9 cellular contexts compared by ENCODE assay signal in the genomic region with DNA sequence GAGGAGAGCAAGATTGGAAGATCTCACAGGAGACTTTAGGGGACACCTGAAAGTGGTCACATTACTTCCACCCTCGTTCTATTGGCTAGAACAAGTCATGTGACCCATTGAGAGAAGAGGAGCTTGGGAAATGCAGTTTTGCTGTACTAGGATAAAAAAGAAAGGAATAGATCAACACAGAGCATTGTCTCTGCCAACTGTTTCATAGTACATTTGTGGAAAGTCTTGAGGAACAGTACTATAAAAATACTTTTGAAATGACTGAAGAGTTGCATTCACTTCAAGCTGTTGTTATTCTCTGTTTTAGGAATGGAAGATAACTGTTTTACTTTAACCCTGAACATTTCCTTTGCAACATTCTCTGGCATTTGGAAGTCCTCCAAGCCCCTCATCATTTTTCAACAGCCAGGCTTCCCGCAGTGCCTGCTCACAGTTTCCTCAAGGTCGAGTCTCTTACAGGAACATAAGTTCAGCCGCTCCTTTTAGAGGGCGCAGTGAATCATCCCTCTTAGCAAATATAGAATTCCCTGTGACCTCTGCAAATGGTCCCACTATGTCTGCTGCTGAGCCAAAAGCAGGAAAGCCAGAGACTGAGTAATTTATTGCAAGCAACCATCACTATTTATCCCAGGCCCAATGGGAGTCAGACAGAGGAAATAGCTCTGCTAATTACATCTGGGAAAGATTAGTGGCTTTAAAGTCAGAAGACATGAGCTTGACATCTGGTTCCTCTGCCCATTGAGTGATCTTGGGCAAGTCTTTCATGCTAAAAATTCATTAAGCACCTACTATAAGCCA. TPM values are rescaled to one million over a fixed set of nuclear protein-coding genes. Genes with fewer than 3 reads are reported as not detected.
DNase-seq lines count a peak whose midpoint lies in the region; ATAC-seq and TF ChIP-seq lines count a peak whose summit lies in the region.
"Had no signal": no experiment of that assay in that cellular context is flagged by ENCODE, and none has a peak within 500 bp of the region (broad histone marks: within the 10 kb centered on the region; RNA-seq: fewer than 3 reads in every experiment).

No MANE protein-coding gene starts in this region.

- intact Hi-C loops in posterior cingulate gyrus (cut with DNase I): no loop called here

- H3K27me3 Mint-ChIP-seq in osteocyte (ENCODE audit: unreplicated experiment): peaks cover 2% of the 10 kb centered on the region

- H3K27ac ChIP-seq in SJSA1: no peak overlapping the region; the same call in 1 of the 2 replicates

- H3K4me3 ChIP-seq in SJSA1 (no peak overlapping the region), fibroblast of villous mesenchyme (ENCODE audit: low read depth, low read length) (no peak overlapping the region)

- no peaks in the 10 kb centered on the region for H3K9me3 ChIP-seq in SJSA1 (replicated peaks)

- DNase-seq in AG09319 (ENCODE audit: extremely low read depth, low read depth) (peak; percentile 92), SJSA1 (ENCODE audit: low read depth in 1 of 2, low spot score in 2 of 2) (peak; percentile 45 to 56), fibroblast of villous mesenchyme (ENCODE audit: low read depth) (peak; percentile 98), osteocyte (ENCODE audit: extremely low spot score, unreplicated experiment) (peak; percentile 89), RPMI8226 (no peak), posterior cingulate gyrus (no peak), NCI-H1092 (lab: John Stamatoyannopoulos, UW) (no peak)
- DNase-seq: activated CD4-positive, CD25-positive, alpha-beta regulatory T cell had no signal

- no peak for ATAC-seq in HG02981 (IDR thresholded peaks at IDR 0.05; ENCODE audit: unreplicated experiment)

- no peaks in the 10 kb centered on the region for H3K36me3 ChIP-seq in SJSA1

- no peaks in the 10 kb centered on the region for H3K9me3 Mint-ChIP-seq in osteocyte (ENCODE audit: unreplicated experiment)

- H3K36me3 Mint-ChIP-seq in osteocyte (ENCODE audit: unreplicated experiment): no peaks in the 10 kb centered on the region

- peaks cover 13% of the 10 kb centered on the region for H3K4me1 ChIP-seq in SJSA1 (replicated peaks)

- H3K4me3 Mint-ChIP-seq in osteocyte (ENCODE audit: unreplicated experiment): peak overlapping the region; percentile 27

- H3K27ac Mint-ChIP-seq in osteocyte (ENCODE audit: unreplicated experiment): peak overlapping the region; percentile 86

- TF ChIP-seq CTCF in AG09319 (IDR thresholded peaks at IDR 0.05; ENCODE audit: low read depth, low read length) (no peak), fibroblast of villous mesenchyme (IDR thresholded peaks at IDR 0.05; ENCODE audit: insufficient read depth, low read depth, low read length) (no peak), osteocyte (IDR thresholded peaks at IDR 0.05) (no peak)

- no peaks in the 10 kb centered on the region for H3K27me3 ChIP-seq in SJSA1 (replicated peaks)

- H3K4me1 Mint-ChIP-seq in osteocyte (ENCODE audit: unreplicated experiment): peaks cover 21% of the 10 kb centered on the region

RNA-seq across cellular contexts. Expression of gene MRPL32, which starts 40.7 kb away (rescaled TPM):
- total RNA-seq in SJSA1 (2014; rRNA removed; shearing (Covaris generic)): 91.4 and 141 TPM in 2 replicates
- total RNA-seq in fibroblast of villous mesenchyme (40.3 and 46.6 TPM in 2 replicates), osteocyte (46.5 and 49.0 TPM in 2 replicates)

RNA-seq across cellular contexts. Expression of gene PSMA2, which starts 40.9 kb away (rescaled TPM):
- total RNA-seq in SJSA1 (2014; rRNA removed; shearing (Covaris generic)): 218 and 258 TPM in 2 replicates
- 55.1 and 67.8 TPM in 2 replicates for total RNA-seq in fibroblast of villous mesenchyme
- 59.7 and 65.0 TPM in 2 replicates for total RNA-seq in osteocyte

Comparison
In these comparisons a context has a peak if more than half of its experiments do, and no peak if none do; other contexts are left out.
1. DNase-seq: peak in AG09319 (single experiment), SJSA1 (2 of 2), fibroblast of villous mesenchyme (single experiment) and osteocyte (single experiment); none in RPMI8226 (single experiment), posterior cingulate gyrus (0 of 10) and NCI-H1092 (single experiment).